ENCODE assay signal across 8 cellular contexts in the genomic region with DNA sequence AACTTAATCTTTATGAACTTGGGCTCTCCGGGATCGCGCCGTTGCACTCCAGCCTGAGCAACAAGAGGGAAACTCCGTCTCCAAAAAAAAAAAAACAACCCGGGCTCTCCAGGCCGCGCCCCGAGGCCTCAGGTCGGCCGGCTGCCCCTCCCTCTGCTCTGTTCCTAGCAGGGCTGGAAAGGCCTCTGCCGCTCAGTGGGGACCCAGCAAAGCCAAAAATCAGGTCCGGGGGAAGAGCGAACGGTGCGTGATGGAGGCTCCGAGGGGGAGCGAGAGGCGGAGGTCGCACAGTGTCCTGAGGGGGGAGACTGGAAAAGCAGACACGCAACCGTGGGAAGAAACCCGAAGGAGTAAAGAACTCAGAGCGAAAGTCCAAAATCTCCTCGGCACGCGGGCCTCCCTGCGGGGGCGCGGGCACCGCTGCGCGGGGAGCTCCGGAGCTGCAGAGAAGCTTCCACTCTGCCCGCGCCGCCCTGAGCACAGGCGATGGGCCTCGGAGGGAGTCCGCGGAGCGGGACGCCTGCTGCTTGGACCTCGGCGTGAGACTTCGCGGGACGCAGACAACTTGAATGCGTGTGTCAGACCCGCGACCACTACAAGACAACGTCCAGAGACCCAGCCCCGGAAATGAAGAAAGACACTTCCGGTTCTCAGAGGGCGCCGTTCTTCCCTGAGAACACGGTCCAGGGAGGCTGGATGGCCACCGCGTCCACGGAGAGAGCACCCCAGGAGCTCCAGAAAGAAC.
DNase-seq lines count a peak whose midpoint lies in the region; ATAC-seq and TF ChIP-seq lines count a peak whose summit lies in the region.

No MANE protein-coding gene starts in this region.

- H3K4me1 Mint-ChIP-seq in mesothelial cell of epicardium, result no peaks in the 10 kb centered on the region

- H3K4me3 ChIP-seq in colonic mucosa (peak overlapping the region; percentile 38), tibial nerve (peak overlapping the region; percentile 36 to 62 (median 52))

- H3K36me3 ChIP-seq in colonic mucosa (no peaks in the 10 kb centered on the region), tibial nerve (no peaks in the 10 kb centered on the region)

- H3K27me3 ChIP-seq in colonic mucosa, result no peaks in the 10 kb centered on the region
- no peaks in the 10 kb centered on the region for H3K27me3 ChIP-seq in tibial nerve

- peak overlapping the region; percentile 88 for H3K27ac Mint-ChIP-seq in mesothelial cell of epicardium

- ATAC-seq in HG02588 (IDR thresholded peaks at IDR 0.05; ENCODE audit: unreplicated experiment), result no peak
- ATAC-seq in HG02852 (IDR thresholded peaks at IDR 0.05; ENCODE audit: unreplicated experiment), result no peak

- no peak for TF ChIP-seq EP300 in tibial nerve (IDR thresholded peaks at IDR 0.05)

- H3K9me3 ChIP-seq in colonic mucosa (no peaks in the 10 kb centered on the region), tibial nerve (no peaks in the 10 kb centered on the region)

- WGBS in tibial nerve, 2 donors, result 5 to 26% methylated on average over 48 to 60 of the region's 60 CpGs

- intact Hi-C loops in colonic mucosa (cut with DNase I), result no loop called here

- TF ChIP-seq POLR2A in tibial nerve (IDR thresholded peaks at IDR 0.05), result no peak

- peaks cover 25% of the 10 kb centered on the region for H3K27me3 Mint-ChIP-seq in mesothelial cell of epicardium (ENCODE audit: low read depth)

- H3K27ac ChIP-seq in colonic mucosa (no peak overlapping the region), tibial nerve (peak overlapping the region in 1 of 4 donors; percentile 43)

- no peaks in the 10 kb centered on the region for H3K36me3 Mint-ChIP-seq in mesothelial cell of epicardium

- peak; percentile 13 for DNase-seq in stimulated activated CD4-positive, alpha-beta T cell treated with anti-CD3 and anti-CD28 coated beads, Interleukin-15, amount 100 ng/mL, for 24 hours
- no peak for DNase-seq in stimulated activated CD4-positive, alpha-beta T cell treated with anti-CD3 and anti-CD28 coated beads, Interleukin-1b, Interleukin-23, amount 100 ng/mL, for 48 hours
- DNase-seq in colonic mucosa (peak; percentile 19), mesothelial cell of epicardium (ENCODE audit: low spot score in 2 of 2, unreplicated experiment in 2 of 2) (peak; percentile 20 to 42), tibial nerve (ENCODE audit: low spot score in 2 of 2) (no peak), cerebellar nuclear complex (lab: John Stamatoyannopoulos, UW) (no peak)

- H3K4me1 ChIP-seq in colonic mucosa (no peaks in the 10 kb centered on the region), tibial nerve (peaks cover 0 to 3% (median 0%) of the 10 kb centered on the region in 4 donors)

- H3K9ac ChIP-seq in colonic mucosa (ENCODE audit: low read depth in 2 of 2, low read length in 2 of 2), result no peak overlapping the region

- H3K4me3 Mint-ChIP-seq in mesothelial cell of epicardium, result peak overlapping the region; percentile 84

- H3K9me3 Mint-ChIP-seq in mesothelial cell of epicardium, result no peaks in the 10 kb centered on the region

- TF ChIP-seq CTCF in colonic mucosa (IDR thresholded peaks at IDR 0.05), result no peak
- TF ChIP-seq CTCF in mesothelial cell of epicardium (IDR thresholded peaks at IDR 0.05; ENCODE audit: unreplicated experiment), result no peak
- TF ChIP-seq CTCF in tibial nerve (IDR thresholded peaks at IDR 0.05), result no peak

Comparison
In these comparisons a context has a peak if more than half of its experiments do, and no peak if none do; other contexts are left out.
1. DNase-seq: peak in stimulated activated CD4-positive, alpha-beta T cell treated with anti-CD3 and anti-CD28 coated beads, Interleukin-15, amount 100 ng/mL, for 24 hours (single experiment), colonic mucosa (single experiment) and mesothelial cell of epicardium (2 of 2); none in stimulated activated CD4-positive, alpha-beta T cell treated with anti-CD3 and anti-CD28 coated beads, Interleukin-1b, Interleukin-23, amount 100 ng/mL, for 48 hours (single experiment), tibial nerve (0 of 2) and cerebellar nuclear complex (0 of 2).